8 cellular contexts compared by ENCODE assay signal in genomic region chr20:46363874-46364669, GRCh38. TPM values are rescaled to one million over a fixed set of nuclear protein-coding genes. Genes with fewer than 3 reads are reported as not detected.
A peak's percentile ranks its signal among the peaks of the same experiment; 100 is the strongest.
DNase-seq lines count a peak whose midpoint lies in the region; ATAC-seq, FAIRE-seq and TF ChIP-seq lines count a peak whose summit lies in the region.

No MANE protein-coding gene starts in this region.

- WGBS in pancreas, 2 donors, result 0 to 1% methylated on average over 59 to 64 of the region's 64 CpGs
- 0 to 1% methylated on average over 38 to 45 of the region's 64 CpGs for WGBS in thyroid gland, 2 donors

- H4K20me1 ChIP-seq in HCT116 (ENCODE audit: insufficient read depth), result no peaks in the 10 kb centered on the region
- no peaks in the 10 kb centered on the region; the same call in 1 of the 2 replicates for H4K20me1 ChIP-seq in SU-DHL-6 (ENCODE audit: low read depth, low read length)

- no peaks in the 10 kb centered on the region for H3K9me2 ChIP-seq in HCT116 (ENCODE audit: insufficient read depth)
- no peaks in the 10 kb centered on the region for H3K9me2 ChIP-seq in SU-DHL-6 (replicated peaks; ENCODE audit: insufficient read depth, low read length)

- H3K79me2 ChIP-seq in HCT116 (ENCODE audit: insufficient read depth, low read length), result peaks cover 39% of the 10 kb centered on the region
- peaks cover 17% of the 10 kb centered on the region for H3K79me2 ChIP-seq in SU-DHL-6 (ENCODE audit: insufficient read depth, low read length)

- CTCF ChIA-PET in HCT116 (lab: Charles Lee), result interaction anchor here (0.6 to 1.4 kb wide), 2 partner anchors 15 to 74 kb away, joined by 3 to 4 read pairs; no protein-coding TSS in a partner anchor

- RAD21 ChIA-PET in HCT116 (lab: Charles Lee; ENCODE audit: low non-redundant PET in 1 of 2, low total read pairs in 2 of 2, uncharacterized antibody in 2 of 2, unreplicated experiment in 2 of 2), result interaction anchor here in 1 of 2 experiments (0.6 kb wide), 1 partner anchor 377 kb away, joined by 3 read pairs; no protein-coding TSS in a partner anchor

- H3K9me3 Mint-ChIP-seq in activated naive CD8-positive, alpha-beta T cell treated with anti-CD3 and anti-CD28 coated beads, Interleukin-2, amount 50 U/mL, for 24 hours, result no peaks in the 10 kb centered on the region

- peaks cover 41% of the 10 kb centered on the region for H3K36me3 Mint-ChIP-seq in activated naive CD8-positive, alpha-beta T cell treated with anti-CD3 and anti-CD28 coated beads, Interleukin-2, amount 50 U/mL, for 24 hours (ENCODE audit: low read depth)

- no peak for TF ChIP-seq RAD21 in HCT116 (IDR thresholded peaks at IDR 0.05; ENCODE audit: low read depth)

- H3K9me3 ChIP-seq in HCT116 (ENCODE audit: control insufficient read depth in 1 of 2, insufficient read depth in 1 of 2, low read depth in 1 of 2, low read length in 2 of 2) (no peaks in the 10 kb centered on the region), SU-DHL-6 (ENCODE audit: insufficient read depth, low read length) (no peaks in the 10 kb centered on the region), pancreas (no peaks in the 10 kb centered on the region), thyroid gland (no peaks in the 10 kb centered on the region)

- H3K4me3 Mint-ChIP-seq in activated naive CD8-positive, alpha-beta T cell treated with anti-CD3 and anti-CD28 coated beads, Interleukin-2, amount 50 U/mL, for 24 hours, result peak overlapping the region; percentile 82

- DNase-seq in HCT116 (ENCODE audit: low read depth, low spot score) (peak; percentile 59), NAMALWA (ENCODE audit: low spot score) (peak; percentile 95), Right ventricle myocardium superior (peak; percentile 91), pancreas (peak; percentile 82 to 93 (median 85)), thyroid gland (peak; percentile 89)
- peak; percentile 91 for DNase-seq in activated naive CD8-positive, alpha-beta T cell treated with anti-CD3 and anti-CD28 coated beads, Interleukin-2, amount 50 U/mL, for 24 hours

- peak overlapping the region; percentile 83 for H3K27ac Mint-ChIP-seq in activated naive CD8-positive, alpha-beta T cell treated with anti-CD3 and anti-CD28 coated beads, Interleukin-2, amount 50 U/mL, for 24 hours

- ATAC-seq in HCT116 (peak; percentile 94), Right ventricle myocardium superior (ENCODE audit: poor library complexity) (peak; percentile 97), pancreas (peak; percentile 95 to 98 (median 97))
- peak; percentile 78 for ATAC-seq in activated naive CD8-positive, alpha-beta T cell treated with anti-CD3 and anti-CD28 coated beads, Interleukin-2, amount 50 U/mL, for 24 hours

- H2AFZ ChIP-seq in HCT116 (ENCODE audit: low read depth, low read length, poor library complexity, severe bottlenecking) (no peak overlapping the region), SU-DHL-6 (ENCODE audit: low read depth, low read length, severe bottlenecking) (peak overlapping the region; percentile 72)

- intact Hi-C loops in HCT116 (cut with micrococcal nuclease), result loop anchor here (1.0 kb wide), 1 partner anchor 42 kb away; the partner anchor contains the start of gene ELMO2
- intact Hi-C loops in Right ventricle myocardium superior (cut with DNase I), result no loop called here
- intact Hi-C loops in pancreas (cut with DNase I), result no loop called here
- intact Hi-C loops in thyroid gland (cut with DNase I), result no loop called here

- H3K27me3 ChIP-seq in HCT116 (ENCODE audit: insufficient read depth, low read length) (no peaks in the 10 kb centered on the region), SU-DHL-6 (ENCODE audit: low read length) (no peaks in the 10 kb centered on the region), pancreas (no peaks in the 10 kb centered on the region), thyroid gland (no peaks in the 10 kb centered on the region)

- no peaks in the 10 kb centered on the region for H3F3A ChIP-seq in SU-DHL-6 (ENCODE audit: insufficient read depth)

- TF ChIP-seq POLR2A in HCT116 (IDR thresholded peaks at IDR 0.05; ENCODE audit: borderline replicate concordance, extremely low read depth, insufficient read depth, insufficient read length), result no peak
- TF ChIP-seq POLR2A in thyroid gland (IDR thresholded peaks at IDR 0.05), result peak; percentile 13 to 76

- H3K27ac ChIP-seq in HCT116 (ENCODE audit: low read depth, low read length) (peak overlapping the region; percentile 99), SU-DHL-6 (ENCODE audit: low read depth, low read length) (peak overlapping the region; percentile 67), pancreas (peak overlapping the region; percentile 92 to 97 (median 94)), thyroid gland (peak overlapping the region; percentile 94 to 100 (median 94))

- H3K9ac ChIP-seq in HCT116 (ENCODE audit: low read length), result peak overlapping the region; percentile 95
- peak overlapping the region; percentile 86 for H3K9ac ChIP-seq in SU-DHL-6 (ENCODE audit: low read length)

- BruUV-seq in HCT116 (replicated peaks; lab: Mats Ljungman, UMichigan), result no TSS peak

- POLR2A ChIA-PET in HCT116 (lab: Charles Lee), result interaction anchor here (0.7 to 1.0 kb wide), 4 partner anchors 14 to 276 kb away, joined by 3 to 5 read pairs (median 3); partner anchors contain the start of gene ELMO2

- TF ChIP-seq CTCF in HCT116 (IDR thresholded peaks at IDR 0.05 in 2 of 3, conservative IDR thresholded peaks at IDR 0.05 in 1 of 3; ENCODE audit: borderline replicate concordance in 1 of 3, insufficient read depth in 1 of 3, low read depth in 2 of 3, low read length in 2 of 3), result no peak
- TF ChIP-seq CTCF in SU-DHL-6 (IDR thresholded peaks at IDR 0.05; ENCODE audit: insufficient read depth, low read length, poor library complexity, severe bottlenecking), result no peak
- no peak for TF ChIP-seq CTCF in pancreas (IDR thresholded peaks at IDR 0.05)
- TF ChIP-seq CTCF in thyroid gland (IDR thresholded peaks at IDR 0.05), result no peak

- peak overlapping the region; percentile 98 for H3K4me2 ChIP-seq in HCT116 (ENCODE audit: low read length)
- H3K4me2 ChIP-seq in SU-DHL-6 (ENCODE audit: low read depth, low read length, poor library complexity, severe bottlenecking), result peak overlapping the region; percentile 89

- H3K4me1 Mint-ChIP-seq in activated naive CD8-positive, alpha-beta T cell treated with anti-CD3 and anti-CD28 coated beads, Interleukin-2, amount 50 U/mL, for 24 hours, result peaks cover 84% of the 10 kb centered on the region

- H3K4me3 ChIP-seq in HCT116 (replicated peaks in 1 of 2; ENCODE audit: low read depth in 1 of 2, low read length in 2 of 2) (peak overlapping the region; percentile 79 to 95), SU-DHL-6 (ENCODE audit: insufficient read depth, low read length, poor library complexity, severe bottlenecking) (peak overlapping the region; percentile 79), pancreas (peak overlapping the region; percentile 96 to 100 (median 98)), thyroid gland (replicated peaks in 1 of 3) (peak overlapping the region; percentile 34 to 99 (median 99))

- peaks cover 8 to 18% of the 10 kb centered on the region in 2 experiments; a peak in 3 of 4 replicates for H3K36me3 ChIP-seq in HCT116 (ENCODE audit: control insufficient read depth in 1 of 2, insufficient read depth in 2 of 2, low read length in 2 of 2)
- no peaks in the 10 kb centered on the region for H3K36me3 ChIP-seq in SU-DHL-6 (ENCODE audit: low read length)
- H3K36me3 ChIP-seq in pancreas, result peaks cover 0 to 33% (median 11%) of the 10 kb centered on the region in 3 donors
- H3K36me3 ChIP-seq in thyroid gland, result peaks cover 9 to 25% of the 10 kb centered on the region in 2 donors

- H3K27me3 Mint-ChIP-seq in activated naive CD8-positive, alpha-beta T cell treated with anti-CD3 and anti-CD28 coated beads, Interleukin-2, amount 50 U/mL, for 24 hours, result no peaks in the 10 kb centered on the region

- FAIRE-seq in G401.6 (lab: Jason Lieb, UNC) (peak; percentile 27), pancreas (lab: Jason Lieb, UNC) (no peak)

- H3K4me1 ChIP-seq in HCT116 (ENCODE audit: control insufficient read depth in 1 of 2, insufficient read depth in 2 of 2, low read length in 2 of 2) (peaks cover 6 to 26% of the 10 kb centered on the region in 2 experiments; a peak in 3 of 4 replicates), pancreas (peaks cover 3 to 15% (median 13%) of the 10 kb centered on the region in 3 donors), thyroid gland (peaks cover 6 to 23% of the 10 kb centered on the region in 2 donors)

TF ChIP-seq in HCT116, 20 proteins besides CTCF, POLR2A, EP300 and RAD21 (continues in another document):
- peak; percentile 47; the same call in 1 of the 2 replicates for TF ChIP-seq ELF1 (IDR thresholded peaks at IDR 0.05; ENCODE audit: borderline replicate concordance, low read depth)
- no peak for TF ChIP-seq ATF3 (IDR thresholded peaks at IDR 0.05)
- TF ChIP-seq MAX (IDR thresholded peaks at IDR 0.05), result peak; percentile 80
- no peak for TF ChIP-seq EZH2phosphoT487 (IDR thresholded peaks at IDR 0.05; ENCODE audit: borderline replicate concordance)

RNA-seq across cellular contexts. Expression of gene ELMO2, which starts 42.3 kb away (rescaled TPM):
- 22.9 TPM for total RNA-seq in HCT116 (2021; ENCODE audit: unreplicated experiment)
- 12.9 and 15.7 TPM in 2 replicates for polyA plus RNA-seq in HCT116 (2012)
- 33.9 TPM for total RNA-seq in Right ventricle myocardium superior
- total RNA-seq in pancreas, result 10 to 100 TPM; 16.7 to 32.6 (median 27.7) TPM
- polyA plus RNA-seq in pancreas, result 10 to 100 TPM; 18.1 to 31.0 TPM
- total RNA-seq in thyroid gland, result 10 to 100 TPM; 47.0 to 60.6 (median 54.6) TPM

RNA-seq across cellular contexts. Expression of gene CDH22, which starts 55.8 kb away (rescaled TPM):
- total RNA-seq in HCT116 (2021; ENCODE audit: unreplicated experiment), result 1.8 TPM
- 1.00 and 1.6 TPM in 2 replicates for polyA plus RNA-seq in HCT116 (2012)
- 5.5 TPM for total RNA-seq in Right ventricle myocardium superior
- total RNA-seq in pancreas, result 1 to 10 TPM in 5 of 6 donors, under 1 TPM in 1; 0.97 to 5.3 (median 2.3) TPM
- 10 to 100 TPM in 1 of 2 donors, 1 to 10 TPM in 1; 3.7 to 11.9 TPM for polyA plus RNA-seq in pancreas
- total RNA-seq in thyroid gland, result 1 to 10 TPM in 2 of 4 donors, under 1 TPM in 2; 0.38 to 3.0 (median 1.2) TPM

Comparison
In these comparisons a context has a peak if more than half of its experiments do, and no peak if none do; other contexts are left out.
1. Peak in every context shown above with its lines: DNase-seq, ATAC-seq, H3K4me3 ChIP-seq and H3K27ac ChIP-seq.